ENCODE assay signal across 21 cellular contexts in the genomic region with DNA sequence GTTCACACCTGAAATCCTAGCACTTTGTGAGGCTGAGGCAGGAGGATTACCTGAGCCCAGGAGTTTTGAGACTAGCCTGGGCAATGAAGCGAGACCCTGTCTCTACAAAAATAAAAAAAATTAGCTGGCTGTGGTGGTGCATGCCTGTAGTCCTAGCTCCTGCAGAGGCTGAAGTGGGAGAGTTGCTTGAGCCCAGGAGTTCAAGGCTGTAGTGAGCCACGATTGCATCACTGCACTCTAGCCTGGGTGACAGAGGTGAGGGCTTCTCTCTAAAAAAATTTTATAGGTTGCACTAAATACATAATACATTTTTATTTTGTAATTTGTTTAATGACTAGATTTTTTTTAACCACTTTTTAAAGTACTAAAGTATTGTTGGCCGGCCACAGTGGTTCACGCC. TPM values are rescaled to one million over a fixed set of nuclear protein-coding genes. Genes with fewer than 3 reads are reported as not detected.
DNase-seq lines count a peak whose midpoint lies in the region; ATAC-seq, FAIRE-seq and TF ChIP-seq lines count a peak whose summit lies in the region.
"Had no signal": no experiment of that assay in that cellular context is flagged by ENCODE, and none has a peak within 500 bp of the region (broad histone marks: within the 10 kb centered on the region; RNA-seq: fewer than 3 reads in every experiment).

No MANE protein-coding gene starts in this region.

- no peak overlapping the region for H2BK12ac ChIP-seq in H9 (ENCODE audit: insufficient read length, low read depth, low read length)

- H3K79me2 ChIP-seq in SK-N-SH (ENCODE audit: insufficient read depth) (peaks cover 78% of the 10 kb centered on the region), HepG2 (ENCODE audit: insufficient read depth, low read length) (peaks cover 51% of the 10 kb centered on the region), H9 (ENCODE audit: insufficient read depth, low read length) (peaks cover 2% of the 10 kb centered on the region)

- POLR2A ChIA-PET in SK-N-SH (lab: Yijun Ruan, JAX) (no interaction called here), HepG2 (lab: Yijun Ruan, JAX) (no interaction called here)

- peaks cover 0 to under 1% of the 10 kb centered on the region in 2 experiments; a peak in 2 of 4 replicates for H3K4me1 ChIP-seq in SK-N-SH (ENCODE audit: control insufficient read depth in 1 of 2, insufficient read depth in 2 of 2, low read depth in 1 of 2, low read length in 1 of 2)
- H3K4me1 ChIP-seq in HepG2 (ENCODE audit: insufficient read depth, low read length), result peaks cover 49% of the 10 kb centered on the region
- no peaks in the 10 kb centered on the region for H3K4me1 ChIP-seq in small intestine (ENCODE audit: control insufficient read depth in 2 of 2, insufficient read depth in 1 of 2, low read depth in 1 of 2, low read length in 1 of 2)
- H3K4me1 ChIP-seq in H9 (ENCODE audit: insufficient read depth, low read length), result no peaks in the 10 kb centered on the region
- H3K4me1 ChIP-seq: BE2C, HAP-1, SJSA1 had no signal

- H3K27me3 ChIP-seq in SK-N-SH (ENCODE audit: insufficient read depth) (no peaks in the 10 kb centered on the region), HepG2 (ENCODE audit: control insufficient read depth in 1 of 2, insufficient read depth in 2 of 2, low read length in 2 of 2) (no peaks in the 10 kb centered on the region), small intestine (ENCODE audit: control insufficient read depth in 2 of 2, insufficient read depth in 2 of 2, low read length in 2 of 2) (no peaks in the 10 kb centered on the region), H9 (ENCODE audit: insufficient read depth, low read length) (no peaks in the 10 kb centered on the region)
- H3K27me3 ChIP-seq: BE2C, SJSA1 had no signal

- no peak overlapping the region for H3K4ac ChIP-seq in H9 (ENCODE audit: low read depth, low read length)

- no peak overlapping the region for H3T11ph ChIP-seq in H9 (ENCODE audit: low read length)

- H4K20me1 ChIP-seq in SK-N-SH (ENCODE audit: insufficient read depth), result 0 out of 2 replicates have a peak, but pooled peaks cover 8% of the 10 kb centered on the region
- H4K20me1 ChIP-seq in HepG2 (ENCODE audit: insufficient read depth, low read length), result no peaks in the 10 kb centered on the region
- H4K20me1 ChIP-seq in H9 (ENCODE audit: control insufficient read depth, insufficient read depth, insufficient read length), result no peaks in the 10 kb centered on the region

- no peak overlapping the region for H2BK120ac ChIP-seq in H9 (ENCODE audit: low read depth, low read length, poor library complexity, severe bottlenecking)

- FAIRE-seq in HepG2 (lab: Jason Lieb, UNC) (no peak), small intestine (lab: Jason Lieb, UNC) (no peak)
- FAIRE-seq: D721Med, HTR-8/SVneo had no signal

- no peaks in the 10 kb centered on the region for H3K27me3 Mint-ChIP-seq in stimulated activated naive CD8-positive, alpha-beta T cell treated with anti-CD3 and anti-CD28 coated beads, Interleukin-15, Interleukin-2, amounts not matched to agents 100 ng/mL and 50 ng/mL, for 24 hours
- no peaks in the 10 kb centered on the region for H3K27me3 Mint-ChIP-seq in stimulated activated naive CD8-positive, alpha-beta T cell treated with anti-CD3 and anti-CD28 coated beads, Interleukin-15, amount 100 ng/mL, for 72 hours
- no peaks in the 10 kb centered on the region for H3K27me3 Mint-ChIP-seq in H9 (ENCODE audit: low read depth)
- H3K27me3 Mint-ChIP-seq: CD8-positive, alpha-beta memory T cell had no signal

- in situ Hi-C loops in HepG2 (cut with HindIII; ENCODE audit: extremely low pct_ligation_motif_present, low pct_unique_long_range_greater_than_20kb), result no loop called here

- H4K91ac ChIP-seq in H9 (ENCODE audit: insufficient read length, low read depth, low read length), result no peak overlapping the region

- H3K4me1 Mint-ChIP-seq in stimulated activated naive CD8-positive, alpha-beta T cell treated with anti-CD3 and anti-CD28 coated beads, Interleukin-15, Interleukin-2, amounts not matched to agents 100 ng/mL and 50 ng/mL, for 24 hours (ENCODE audit: low read depth), result peaks cover 57% of the 10 kb centered on the region
- peaks cover 62% of the 10 kb centered on the region for H3K4me1 Mint-ChIP-seq in stimulated activated naive CD8-positive, alpha-beta T cell treated with anti-CD3 and anti-CD28 coated beads, Interleukin-15, amount 100 ng/mL, for 72 hours
- peaks cover 3% of the 10 kb centered on the region in 2 experiments for H3K4me1 Mint-ChIP-seq in H9

- H2AFZ ChIP-seq in SK-N-SH (ENCODE audit: low read depth) (no peak overlapping the region), HepG2 (ENCODE audit: low read length) (no peak overlapping the region), H9 (ENCODE audit: low read length) (no peak overlapping the region)

- H3K27ac ChIP-seq in SK-N-SH (ENCODE audit: low read depth in 2 of 2, low read length in 1 of 2) (no peak overlapping the region), HepG2 (ENCODE audit: extremely low read length, insufficient read depth, low read length) (no peak overlapping the region), small intestine (ENCODE audit: low read depth in 1 of 2, low read length in 1 of 2) (no peak overlapping the region), H9 (ENCODE audit: insufficient read length, low read depth, low read length) (no peak overlapping the region)
- H3K27ac ChIP-seq: SJSA1 had no signal

- TF ChIP-seq POLR2A in HepG2 (IDR thresholded peaks at IDR 0.05; ENCODE audit: insufficient read depth in 1 of 2, low read depth in 2 of 2, low read length in 2 of 2), result no peak

- H3K4me2 ChIP-seq in SK-N-SH, result no peak overlapping the region
- H3K4me2 ChIP-seq in HepG2 (ENCODE audit: low read depth, low read length), result 0 out of 2 replicates have a peak overlapping the region, but pooled peaks have one; percentile 21
- H3K4me2 ChIP-seq in H9 (ENCODE audit: insufficient read depth, insufficient read length, low read length), result no peak overlapping the region

- no peak for ATAC-seq in SK-N-SH treated with all-trans-retinoic acid at 6 μM for 48 hours
- no peak for ATAC-seq in stimulated activated naive CD8-positive, alpha-beta T cell treated with anti-CD3 and anti-CD28 coated beads, Interleukin-15, amount 100 ng/mL, for 72 hours
- ATAC-seq in HepG2, result peak; percentile 63; the same call in 2 of the 3 replicates
- ATAC-seq: PC-3 had no signal

- H2BK20ac ChIP-seq in H9 (ENCODE audit: low read depth, low read length, poor library complexity, severe bottlenecking), result no peak overlapping the region

- no peak overlapping the region for H4K8ac ChIP-seq in H9 (replicated peaks; ENCODE audit: insufficient read length, low read depth, low read length)

- H3K36me3 ChIP-seq in SK-N-SH (replicated peaks in 1 of 2; ENCODE audit: control insufficient read depth in 1 of 2, insufficient read depth in 2 of 2, low read length in 1 of 2), result peaks cover 57 to 69% of the 10 kb centered on the region in 2 experiments
- peaks cover 25 to 70% of the 10 kb centered on the region in 2 experiments for H3K36me3 ChIP-seq in HepG2 (replicated peaks in 1 of 2; ENCODE audit: control insufficient read depth in 1 of 2, insufficient read depth in 2 of 2, low read length in 2 of 2)
- H3K36me3 ChIP-seq in small intestine (ENCODE audit: control insufficient read depth in 2 of 2, insufficient read depth in 2 of 2, low read length in 2 of 2), result peaks cover 13 to 29% of the 10 kb centered on the region in 2 donors

- H2AK5ac ChIP-seq in H9 (ENCODE audit: insufficient read length, low read length), result no peak overlapping the region

- DNase-seq in SK-N-SH (no peak), HepG2 (ENCODE audit: low spot score) (peak; percentile 18), small intestine (no peak), SHP77 treated with DMSO at 0.1 percent for 48 hours (lab: John Stamatoyannopoulos, UW) (no peak), H9 (no peak)
- no peak for DNase-seq in stimulated activated naive CD8-positive, alpha-beta T cell treated with anti-CD3 and anti-CD28 coated beads, Interleukin-15, amount 100 ng/mL, for 72 hours
- DNase-seq: 8988T; BE2C; CD8-positive, alpha-beta memory T cell; DMS79; MV-4-11; NCI-H1417; NCI-H187 treated with DMSO at 0.1 percent for 48 hours; NCI-H446 treated with DMSO at 0.1 percent for 48 hours; PC-3 had no signal

- peak overlapping the region; percentile 53 for H3K4me3 Mint-ChIP-seq in stimulated activated naive CD8-positive, alpha-beta T cell treated with anti-CD3 and anti-CD28 coated beads, Interleukin-15, Interleukin-2, amounts not matched to agents 100 ng/mL and 50 ng/mL, for 24 hours
- H3K4me3 Mint-ChIP-seq in stimulated activated naive CD8-positive, alpha-beta T cell treated with anti-CD3 and anti-CD28 coated beads, Interleukin-15, amount 100 ng/mL, for 72 hours, result no peak overlapping the region
- no peak overlapping the region for H3K4me3 Mint-ChIP-seq in H9

- BruUV-seq in HepG2 (replicated peaks; lab: Mats Ljungman, UMichigan), result no TSS peak

- H3K4me3 ChIP-seq in SK-N-SH (ENCODE audit: low read depth in 2 of 2, low read length in 1 of 2) (no peak overlapping the region), HepG2 (replicated peaks in 1 of 3; ENCODE audit: insufficient read depth in 1 of 3, low read depth in 2 of 3, low read length in 3 of 3) (no peak overlapping the region), small intestine (ENCODE audit: low read depth in 1 of 2, low read length in 2 of 2) (no peak overlapping the region)
- H3K4me3 ChIP-seq: HAP-1, SJSA1 had no signal

- H2BK5ac ChIP-seq in H9 (ENCODE audit: insufficient read length, low read length), result no peak overlapping the region

- H3K9me3 Mint-ChIP-seq in stimulated activated naive CD8-positive, alpha-beta T cell treated with anti-CD3 and anti-CD28 coated beads, Interleukin-15, Interleukin-2, amounts not matched to agents 100 ng/mL and 50 ng/mL, for 24 hours, result no peaks in the 10 kb centered on the region
- no peaks in the 10 kb centered on the region for H3K9me3 Mint-ChIP-seq in stimulated activated naive CD8-positive, alpha-beta T cell treated with anti-CD3 and anti-CD28 coated beads, Interleukin-15, amount 100 ng/mL, for 72 hours
- no peaks in the 10 kb centered on the region for H3K9me3 Mint-ChIP-seq in H9
- H3K9me3 Mint-ChIP-seq: CD8-positive, alpha-beta memory T cell had no signal

- H3K9me3 ChIP-seq in SK-N-SH, result no peaks in the 10 kb centered on the region
- H3K9me3 ChIP-seq in HepG2 (ENCODE audit: low read length), result no peaks in the 10 kb centered on the region
- no peaks in the 10 kb centered on the region for H3K9me3 ChIP-seq in small intestine (ENCODE audit: control insufficient read depth, low read depth)
- H3K9me3 ChIP-seq in H9 (ENCODE audit: control insufficient read depth, low read depth, low read length), result no peaks in the 10 kb centered on the region
- H3K9me3 ChIP-seq: BE2C, HAP-1, SJSA1 had no signal

- H2BK15ac ChIP-seq in H9 (ENCODE audit: low read depth, low read length), result no peak overlapping the region

- CTCF ChIA-PET in SK-N-SH (lab: Yijun Ruan, JAX) (interaction anchor here (0.7 to 2.5 kb wide), 3 partner anchors 15 to 381 kb away, joined by 3 to 8 read pairs (median 4); no protein-coding TSS in a partner anchor), HepG2 (lab: Yijun Ruan, JAX; ENCODE audit: low intra/inter-chr PET ratio, low total read pairs) (no interaction called here)

- H3K36me3 Mint-ChIP-seq in stimulated activated naive CD8-positive, alpha-beta T cell treated with anti-CD3 and anti-CD28 coated beads, Interleukin-15, Interleukin-2, amounts not matched to agents 100 ng/mL and 50 ng/mL, for 24 hours (ENCODE audit: low read depth), result peaks cover 87% of the 10 kb centered on the region
- peaks cover 69 to 85% (median 85%) of the 10 kb centered on the region in 3 experiments for H3K36me3 Mint-ChIP-seq in H9 (ENCODE audit: insufficient read depth in 1 of 3, low read depth in 3 of 3)

- no peak overlapping the region for H4K5ac ChIP-seq in H9 (ENCODE audit: insufficient read length, low read depth, low read length)

- no peak overlapping the region for H3K56ac ChIP-seq in H9 (ENCODE audit: insufficient read length, low read depth, low read length)

- peak overlapping the region; percentile 62 for H3K27ac Mint-ChIP-seq in stimulated activated naive CD8-positive, alpha-beta T cell treated with anti-CD3 and anti-CD28 coated beads, Interleukin-15, Interleukin-2, amounts not matched to agents 100 ng/mL and 50 ng/mL, for 24 hours
- no peak overlapping the region for H3K27ac Mint-ChIP-seq in stimulated activated naive CD8-positive, alpha-beta T cell treated with anti-CD3 and anti-CD28 coated beads, Interleukin-15, amount 100 ng/mL, for 72 hours
- H3K27ac Mint-ChIP-seq in H9, result no peak overlapping the region; a peak in 1 of 7 replicates

- TF ChIP-seq EP300 in SK-N-SH (IDR thresholded peaks at IDR 0.05; ENCODE audit: borderline replicate concordance in 1 of 2, low read depth in 1 of 2, low read length in 1 of 2) (no peak), HepG2 (IDR thresholded peaks at IDR 0.05; ENCODE audit: low read depth in 2 of 2, low read length in 2 of 2) (no peak), HepG2 (CRISPR knock-in tag; IDR thresholded peaks at IDR 0.05; ENCODE audit: borderline replicate concordance) (no peak)

- H3K18ac ChIP-seq in H9 (ENCODE audit: insufficient read length, low read depth, low read length), result no peak overlapping the region

- TF ChIP-seq RAD21 in SK-N-SH (IDR thresholded peaks at IDR 0.05; ENCODE audit: low read length) (no peak), HepG2 (CRISPR knock-in tag; IDR thresholded peaks at IDR 0.05) (no peak)

- H3K14ac ChIP-seq in H9 (ENCODE audit: insufficient read depth, low read length), result no peak overlapping the region

- no peaks in the 10 kb centered on the region for H3F3A ChIP-seq in SK-N-SH (replicated peaks; ENCODE audit: insufficient read depth)

- H3K9ac ChIP-seq in SK-N-SH, result 0 out of 2 replicates have a peak overlapping the region, but pooled peaks have one; percentile 3
- H3K9ac ChIP-seq in HepG2 (ENCODE audit: insufficient read depth, low read depth, low read length), result no peak overlapping the region
- H3K9ac ChIP-seq in H9 (ENCODE audit: extremely low read depth, insufficient read length, low read length), result no peak overlapping the region

- 93% methylated on average over 4 of the region's 4 CpGs for WGBS in SK-N-SH (ENCODE audit: low lambda C conversion rate)
- 78% methylated on average over 4 of the region's 4 CpGs for WGBS in HepG2 (ENCODE audit: low lambda C conversion rate)
- WGBS in small intestine, 3 donors, result 88 to 94% (median 90%) methylated on average over 4 of the region's 4 CpGs
- WGBS in H9 (ENCODE audit: extremely low coverage, insufficient read length, low lambda C conversion rate), result no CpG with 5 or more reads among the region's 4 CpGs

- H3K23ac ChIP-seq in H9 (ENCODE audit: insufficient read length, low read depth, low read length), result no peak overlapping the region

- TF ChIP-seq CTCF in SK-N-SH (IDR thresholded peaks at IDR 0.05) (no peak), HepG2 (CRISPR knock-in tag; IDR thresholded peaks at IDR 0.05) (no peak), H9 (conservative IDR thresholded peaks at IDR 0.05) (no peak)

- H3K9me2 ChIP-seq in SK-N-SH, result no peaks in the 10 kb centered on the region

- no peaks in the 10 kb centered on the region for H3K23me2 ChIP-seq in H9 (ENCODE audit: insufficient read length, low read depth, low read length, poor library complexity, severe bottlenecking)

- H3K79me1 ChIP-seq in H9 (ENCODE audit: insufficient read depth, low read depth, low read length, poor library complexity, severe bottlenecking), result peaks cover 6% of the 10 kb centered on the region

- intact Hi-C loops in HepG2 (cut with micrococcal nuclease; ENCODE audit: unreplicated experiment), result no loop called here

RNA-seq across cellular contexts. Expression of a gene that starts 6.1 kb away (rescaled TPM):
- polyA plus RNA-seq in SK-N-SH (2012; rRNA removed), result 415 and 421 TPM in 2 replicates
- polyA plus RNA-seq in SK-N-SH (2012; cell fraction: cytosol; rRNA removed), result 512 and 679 TPM in 2 replicates
- 70.8 and 126 TPM in 2 replicates for polyA plus RNA-seq in SK-N-SH (2012; cell fraction: nucleus; rRNA removed)
- total RNA-seq in HepG2 (2016; rRNA removed; fragmentation: Illumina TruSeq; extraction: Trizol), result 296 and 409 TPM in 2 replicates
- total RNA-seq in HepG2 (2016; cell fraction: cytosol; rRNA removed; fragmentation: Illumina TruSeq; extraction: Trizol; ENCODE audit: low read depth), result 134 and 137 TPM in 2 replicates
- 293 and 390 TPM in 2 replicates for total RNA-seq in HepG2 (2016; cell fraction: insoluble cytoplasmic fraction; rRNA removed; fragmentation: Illumina TruSeq; extraction: Trizol)
- 183 and 197 TPM in 2 replicates for total RNA-seq in HepG2 (2016; cell fraction: membrane; rRNA removed; fragmentation: Illumina TruSeq; extraction: Trizol)
- total RNA-seq in HepG2 (2016; cell fraction: nucleus; rRNA removed; fragmentation: Illumina TruSeq; extraction: Trizol), result 97.3 and 108 TPM in 2 replicates
- 160 and 212 TPM in 2 replicates for polyA plus RNA-seq in HepG2 (2011; rRNA removed)
- 157 and 186 TPM in 2 replicates for polyA plus RNA-seq in HepG2 (2011; cell fraction: cytosol; rRNA removed)
- polyA plus RNA-seq in HepG2 (2011; cell fraction: nucleus; rRNA removed), result 39.0 and 44.4 TPM in 2 replicates
- polyA plus RNA-seq in HepG2 (2012), result 232 and 305 TPM in 2 replicates
- polyA plus RNA-seq in HepG2 (2016; cell fraction: cytosol; fragmentation: Illumina TruSeq; extraction: Trizol; ENCODE audit: low read depth), result 218 and 228 TPM in 2 replicates
- polyA plus RNA-seq in HepG2 (2016; cell fraction: insoluble cytoplasmic fraction; fragmentation: Illumina TruSeq; extraction: Trizol; ENCODE audit: low read depth), result 522 and 557 TPM in 2 replicates
- 199 and 221 TPM in 2 replicates for polyA plus RNA-seq in HepG2 (2016; cell fraction: membrane; fragmentation: Illumina TruSeq; extraction: Trizol; ENCODE audit: low read depth)
- 223 and 234 TPM in 2 replicates for polyA plus RNA-seq in HepG2 (2016; cell fraction: nucleus; fragmentation: Illumina TruSeq; extraction: Trizol; ENCODE audit: insufficient read depth, low read depth)
- 24.0 and 53.8 TPM in 2 replicates for polyA minus RNA-seq in HepG2 (2011; rRNA and poly(A)+ RNA removed; ENCODE audit: low replicate concordance)
- 52.3 and 53.9 TPM in 2 replicates for polyA minus RNA-seq in HepG2 (2011; cell fraction: cytosol; rRNA and poly(A)+ RNA removed)
- 28.7 and 42.4 TPM in 2 replicates for polyA minus RNA-seq in HepG2 (2011; cell fraction: nucleus; rRNA and poly(A)+ RNA removed)
- 100 to 1,000 TPM; 206 to 297 (median 239) TPM for polyA plus RNA-seq in small intestine
- 370 and 379 TPM in 2 replicates for total RNA-seq in H9 (2021)

RNA-seq across cellular contexts. Expression of a gene that starts 27.0 kb away (rescaled TPM):
- polyA plus RNA-seq in SK-N-SH (2012; rRNA removed) (2.9 and 5.1 TPM in 2 replicates), HepG2 (2011; rRNA removed) (not detected in 2 replicates), small intestine (under 1 TPM in 1 of 3 donors, not detected in 2; 0.13 TPM)
- polyA plus RNA-seq in SK-N-SH (2012; cell fraction: cytosol; rRNA removed), result 3.1 and 3.8 TPM in 2 replicates
- polyA plus RNA-seq in SK-N-SH (2012; cell fraction: nucleus; rRNA removed), result 2.1 and 2.8 TPM in 2 replicates
- total RNA-seq in HepG2 (2016; rRNA removed; fragmentation: Illumina TruSeq; extraction: Trizol) (0.07 TPM in 2 replicates), H9 (2021) (not detected in 2 replicates)
- not detected in 2 replicates for total RNA-seq in HepG2 (2016; cell fraction: cytosol; rRNA removed; fragmentation: Illumina TruSeq; extraction: Trizol; ENCODE audit: low read depth)
- total RNA-seq in HepG2 (2016; cell fraction: insoluble cytoplasmic fraction; rRNA removed; fragmentation: Illumina TruSeq; extraction: Trizol), result 0.11 and 0.12 TPM in 2 replicates
- 0.03 and 0.15 TPM in 2 replicates for total RNA-seq in HepG2 (2016; cell fraction: membrane; rRNA removed; fragmentation: Illumina TruSeq; extraction: Trizol)
- not detected in 2 replicates for total RNA-seq in HepG2 (2016; cell fraction: nucleus; rRNA removed; fragmentation: Illumina TruSeq; extraction: Trizol)
- polyA plus RNA-seq in HepG2 (2011; cell fraction: cytosol; rRNA removed), result 0.03 TPM in 1 of 2 replicates, not detected in the other
- not detected in 2 replicates for polyA plus RNA-seq in HepG2 (2011; cell fraction: nucleus; rRNA removed)
- polyA plus RNA-seq in HepG2 (2012), result not detected in 2 replicates
- polyA plus RNA-seq in HepG2 (2016; cell fraction: cytosol; fragmentation: Illumina TruSeq; extraction: Trizol; ENCODE audit: low read depth), result not detected in 2 replicates
- 0.16 TPM in 1 of 2 replicates, not detected in the other for polyA plus RNA-seq in HepG2 (2016; cell fraction: insoluble cytoplasmic fraction; fragmentation: Illumina TruSeq; extraction: Trizol; ENCODE audit: low read depth)
- 0.05 TPM in 1 of 2 replicates, not detected in the other for polyA plus RNA-seq in HepG2 (2016; cell fraction: membrane; fragmentation: Illumina TruSeq; extraction: Trizol; ENCODE audit: low read depth)
- 0.07 TPM in 1 of 2 replicates, not detected in the other for polyA plus RNA-seq in HepG2 (2016; cell fraction: nucleus; fragmentation: Illumina TruSeq; extraction: Trizol; ENCODE audit: insufficient read depth, low read depth)
- 1.3 TPM in 1 of 2 replicates, not detected in the other for polyA minus RNA-seq in HepG2 (2011; rRNA and poly(A)+ RNA removed; ENCODE audit: low replicate concordance)
- not detected in 2 replicates for polyA minus RNA-seq in HepG2 (2011; cell fraction: cytosol; rRNA and poly(A)+ RNA removed)
- polyA minus RNA-seq in HepG2 (2011; cell fraction: nucleus; rRNA and poly(A)+ RNA removed), result not detected in 2 replicates

RNA-seq across cellular contexts. Expression of a gene that starts 58.5 kb away (rescaled TPM):
- polyA plus RNA-seq in SK-N-SH (2012; rRNA removed), result 65.6 and 66.9 TPM in 2 replicates
- polyA plus RNA-seq in SK-N-SH (2012; cell fraction: cytosol; rRNA removed), result 72.6 and 74.4 TPM in 2 replicates
- polyA plus RNA-seq in SK-N-SH (2012; cell fraction: nucleus; rRNA removed), result 68.2 and 96.8 TPM in 2 replicates
- 84.4 and 99.5 TPM in 2 replicates for total RNA-seq in HepG2 (2016; rRNA removed; fragmentation: Illumina TruSeq; extraction: Trizol)
- total RNA-seq in HepG2 (2016; cell fraction: cytosol; rRNA removed; fragmentation: Illumina TruSeq; extraction: Trizol; ENCODE audit: low read depth), result 16.2 and 17.9 TPM in 2 replicates
- 83.4 and 92.6 TPM in 2 replicates for total RNA-seq in HepG2 (2016; cell fraction: insoluble cytoplasmic fraction; rRNA removed; fragmentation: Illumina TruSeq; extraction: Trizol)
- total RNA-seq in HepG2 (2016; cell fraction: membrane; rRNA removed; fragmentation: Illumina TruSeq; extraction: Trizol), result 72.5 and 74.8 TPM in 2 replicates
- 61.8 and 73.3 TPM in 2 replicates for total RNA-seq in HepG2 (2016; cell fraction: nucleus; rRNA removed; fragmentation: Illumina TruSeq; extraction: Trizol)
- polyA plus RNA-seq in HepG2 (2011; rRNA removed), result 634 and 753 TPM in 2 replicates
- polyA plus RNA-seq in HepG2 (2011; cell fraction: cytosol; rRNA removed), result 492 and 608 TPM in 2 replicates
- 300 and 467 TPM in 2 replicates for polyA plus RNA-seq in HepG2 (2011; cell fraction: nucleus; rRNA removed)
- 335 and 494 TPM in 2 replicates for polyA plus RNA-seq in HepG2 (2012)
- polyA plus RNA-seq in HepG2 (2016; cell fraction: cytosol; fragmentation: Illumina TruSeq; extraction: Trizol; ENCODE audit: low read depth), result 8.7 and 10.5 TPM in 2 replicates
- 102 and 107 TPM in 2 replicates for polyA plus RNA-seq in HepG2 (2016; cell fraction: insoluble cytoplasmic fraction; fragmentation: Illumina TruSeq; extraction: Trizol; ENCODE audit: low read depth)
- polyA plus RNA-seq in HepG2 (2016; cell fraction: membrane; fragmentation: Illumina TruSeq; extraction: Trizol; ENCODE audit: low read depth), result 41.9 and 45.1 TPM in 2 replicates
- polyA plus RNA-seq in HepG2 (2016; cell fraction: nucleus; fragmentation: Illumina TruSeq; extraction: Trizol; ENCODE audit: insufficient read depth, low read depth), result 110 and 117 TPM in 2 replicates
- 6.9 and 217 TPM in 2 replicates for polyA minus RNA-seq in HepG2 (2011; rRNA and poly(A)+ RNA removed; ENCODE audit: low replicate concordance)
- polyA minus RNA-seq in HepG2 (2011; cell fraction: cytosol; rRNA and poly(A)+ RNA removed), result 288 and 291 TPM in 2 replicates
- polyA minus RNA-seq in HepG2 (2011; cell fraction: nucleus; rRNA and poly(A)+ RNA removed), result 228 and 458 TPM in 2 replicates
- 10 to 100 TPM; 32.5 to 39.1 (median 35.7) TPM for polyA plus RNA-seq in small intestine
- total RNA-seq in H9 (2021), result 19.2 and 20.8 TPM in 2 replicates
